20 cellular contexts compared by ENCODE assay signal in genomic region chr22:42322562-42322926, GRCh38. TPM values are rescaled to one million over a fixed set of nuclear protein-coding genes. Genes with fewer than 3 reads are reported as not detected.
A peak's percentile ranks its signal among the peaks of the same experiment; 100 is the strongest.
DNase-seq lines count a peak whose midpoint lies in the region; ATAC-seq and TF ChIP-seq lines count a peak whose summit lies in the region.
"Had no signal": no experiment of that assay in that cellular context is flagged by ENCODE, and none has a peak within 500 bp of the region (broad histone marks: within the 10 kb centered on the region; RNA-seq: fewer than 3 reads in every experiment).

No MANE protein-coding gene starts in this region.

- no peaks in the 10 kb centered on the region for H3K27me3 ChIP-seq in breast epithelium
- no peaks in the 10 kb centered on the region for H3K27me3 ChIP-seq in MG63

- no peak for TF ChIP-seq POLR2A in breast epithelium (IDR thresholded peaks at IDR 0.05)

- H3K4me3 ChIP-seq in breast epithelium = no peak overlapping the region
- H3K4me3 ChIP-seq in MG63 = no peak overlapping the region
- H3K4me3 ChIP-seq: gastrocnemius medialis, psoas muscle had no signal

- TF ChIP-seq CTCF in breast epithelium (IDR thresholded peaks at IDR 0.05) (no peak), MCF 10A (IDR thresholded peaks at IDR 0.05; ENCODE audit: unreplicated experiment) (no peak), WTC11 (IDR thresholded peaks at IDR 0.05) (no peak), type B pancreatic cell (conservative IDR thresholded peaks at IDR 0.05) (no peak)

- peaks cover 6% of the 10 kb centered on the region for H3K36me3 Mint-ChIP-seq in MCF 10A (ENCODE audit: insufficient read depth, unreplicated experiment)
- peaks cover 9% of the 10 kb centered on the region for H3K36me3 Mint-ChIP-seq in WTC11
- H3K36me3 Mint-ChIP-seq in type B pancreatic cell = no peaks in the 10 kb centered on the region

- H3K9me3 ChIP-seq in breast epithelium (no peaks in the 10 kb centered on the region), MG63 (no peaks in the 10 kb centered on the region)
- H3K9me3 ChIP-seq: gastrocnemius medialis, psoas muscle had no signal

- DNase-seq in breast epithelium (ENCODE audit: low spot score in 2 of 2) (no peak), MCF 10A (ENCODE audit: unreplicated experiment) (no peak), WTC11 (ENCODE audit: low spot score) (no peak), epithelial cell of prostate (ENCODE audit: low read depth, low spot score) (no peak), type B pancreatic cell (ENCODE audit: extremely low spot score, unreplicated experiment) (no peak), NCI-H146 (lab: John Stamatoyannopoulos, UW) (no peak), MG63 (no peak)
- no peak for DNase-seq in stimulated activated CD4-positive, alpha-beta T cell treated with anti-CD3 and anti-CD28 coated beads, Interleukin-4, amount 100 ng/mL, for 1 hour
- DNase-seq: activated B cell treated with CpG ODN at 0.5 μM for 24 hours; activated CD4-positive, alpha-beta T cell treated with anti-CD3 and anti-CD28 coated beads, Interleukin-2, amount 50 U/mL, for 48 hours; activated effector memory CD4-positive, alpha-beta T cell treated with anti-CD3 and anti-CD28 coated beads, Interleukin-2, amount 50 U/mL, for 16 hours; activated T-cell treated with anti-CD3 and anti-CD28 coated beads for 4 hours; gastrocnemius medialis; hypothalamus; NCI-H2029; NCI-H2227 treated with DMSO at 0.1 percent for 48 hours; psoas muscle; stimulated activated CD8-positive, alpha-beta memory T cell treated with anti-CD3 and anti-CD28 coated beads, Interleukin-4, amount 100 ng/mL, for 48 hours had no signal

- H3K4me3 Mint-ChIP-seq in MCF 10A (ENCODE audit: unreplicated experiment) = no peak overlapping the region
- H3K4me3 Mint-ChIP-seq in WTC11 = no peak overlapping the region
- peak overlapping the region; percentile 5 for H3K4me3 Mint-ChIP-seq in type B pancreatic cell
- H3K4me3 Mint-ChIP-seq: activated B cell treated with CpG ODN at 0.5 μM for 24 hours had no signal

- no peaks in the 10 kb centered on the region for H3K9me3 Mint-ChIP-seq in MCF 10A (ENCODE audit: unreplicated experiment)
- H3K9me3 Mint-ChIP-seq in WTC11 = peaks cover 10% of the 10 kb centered on the region
- no peaks in the 10 kb centered on the region for H3K9me3 Mint-ChIP-seq in type B pancreatic cell
- H3K9me3 Mint-ChIP-seq: activated B cell treated with CpG ODN at 0.5 μM for 24 hours had no signal

- H3K27ac Mint-ChIP-seq in MCF 10A (ENCODE audit: low read depth, unreplicated experiment) (no peak overlapping the region), WTC11 (peak overlapping the region; percentile 42; the same call in 1 of the 2 replicates), type B pancreatic cell (peak overlapping the region; percentile 17)
- H3K27ac Mint-ChIP-seq: activated B cell treated with CpG ODN at 0.5 μM for 24 hours had no signal

- H3K4me1 ChIP-seq in breast epithelium = peaks cover 4 to 15% of the 10 kb centered on the region in 2 donors
- H3K4me1 ChIP-seq: gastrocnemius medialis, psoas muscle had no signal

- H3K27ac ChIP-seq in breast epithelium = peak overlapping the region; percentile 68 to 74
- peak overlapping the region; percentile 52 for H3K27ac ChIP-seq in epithelial cell of prostate
- H3K27ac ChIP-seq: gastrocnemius medialis, HL-60, psoas muscle had no signal

- H3K27me3 Mint-ChIP-seq in MCF 10A (ENCODE audit: insufficient read depth, unreplicated experiment) = no peaks in the 10 kb centered on the region
- no peaks in the 10 kb centered on the region; the same call in 1 of the 2 replicates for H3K27me3 Mint-ChIP-seq in WTC11 (ENCODE audit: low read depth)
- H3K27me3 Mint-ChIP-seq in type B pancreatic cell = peaks cover 3% of the 10 kb centered on the region

- POLR2A ChIA-PET in MCF 10A (lab: Yijun Ruan, JAX) (interaction anchor here (1.0 kb wide), 1 partner anchor 23 kb away, joined by 3 read pairs; no protein-coding TSS in a partner anchor), WTC11 (lab: Charles Lee) (no interaction called here)

- H3K4me1 Mint-ChIP-seq in MCF 10A (ENCODE audit: insufficient read depth, unreplicated experiment) (peaks cover 14% of the 10 kb centered on the region), WTC11 (peaks cover 36% of the 10 kb centered on the region), type B pancreatic cell (ENCODE audit: unreplicated experiment) (peaks cover 37% of the 10 kb centered on the region)

- CTCF ChIA-PET in MCF 10A (lab: Yijun Ruan, JAX) (no interaction called here), WTC11 (lab: Charles Lee) (no interaction called here)

- intact Hi-C loops in breast epithelium (cut with DNase I; ENCODE audit: low total_unique reads) = no loop called here
- intact Hi-C loops in MCF 10A (cut with micrococcal nuclease) = no loop called here

- no peaks in the 10 kb centered on the region for H3K36me3 ChIP-seq in breast epithelium
- no peaks in the 10 kb centered on the region for H3K36me3 ChIP-seq in MG63
- H3K36me3 ChIP-seq: gastrocnemius medialis had no signal

- no peak for ATAC-seq in WTC11
- ATAC-seq: gastrocnemius medialis, HepG2, psoas muscle had no signal

- BruUV-seq in MCF 10A (replicated peaks; lab: Mats Ljungman, UMichigan) = no TSS peak

TF ChIP-seq in WTC11, 78 proteins besides CTCF, POLR2A, EP300 and RAD21:
- TF ChIP-seq RELA (CRISPR knock-in tag; IDR thresholded peaks at IDR 0.05; ENCODE audit: borderline replicate concordance) (no peak), ZNF232 (CRISPR knock-in tag; IDR thresholded peaks at IDR 0.05) (no peak), JUN (CRISPR knock-in tag; IDR thresholded peaks at IDR 0.05) (no peak), ATF1 (CRISPR knock-in tag; IDR thresholded peaks at IDR 0.05) (no peak), NFE2L1 (CRISPR knock-in tag; IDR thresholded peaks at IDR 0.05) (no peak), ZSCAN18 (CRISPR knock-in tag; IDR thresholded peaks at IDR 0.05) (no peak), TCF7 (CRISPR knock-in tag; IDR thresholded peaks at IDR 0.05; ENCODE audit: low read depth) (no peak), ZNF317 (CRISPR knock-in tag; IDR thresholded peaks at IDR 0.05; ENCODE audit: borderline replicate concordance, low read depth) (no peak), ZNF121 (CRISPR knock-in tag; IDR thresholded peaks at IDR 0.05) (no peak), GABPB1 (CRISPR knock-in tag; IDR thresholded peaks at IDR 0.05) (no peak), ELF4 (CRISPR knock-in tag; IDR thresholded peaks at IDR 0.05; ENCODE audit: low read depth) (no peak), ZNF416 (CRISPR knock-in tag; IDR thresholded peaks at IDR 0.05) (no peak), MYBL2 (CRISPR knock-in tag; IDR thresholded peaks at IDR 0.05) (no peak), SMAD4 (CRISPR knock-in tag; IDR thresholded peaks at IDR 0.05) (no peak)
- TF ChIP-seq, protein P1, sequence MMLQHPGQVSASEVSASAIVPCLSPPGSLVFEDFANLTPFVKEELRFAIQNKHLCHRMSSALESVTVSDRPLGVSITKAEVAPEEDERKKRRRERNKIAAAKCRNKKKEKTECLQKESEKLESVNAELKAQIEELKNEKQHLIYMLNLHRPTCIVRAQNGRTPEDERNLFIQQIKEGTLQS (CRISPR knock-in tag; conservative IDR thresholded peaks at IDR 0.05) = no peak
- TF ChIP-seq, protein P2, sequence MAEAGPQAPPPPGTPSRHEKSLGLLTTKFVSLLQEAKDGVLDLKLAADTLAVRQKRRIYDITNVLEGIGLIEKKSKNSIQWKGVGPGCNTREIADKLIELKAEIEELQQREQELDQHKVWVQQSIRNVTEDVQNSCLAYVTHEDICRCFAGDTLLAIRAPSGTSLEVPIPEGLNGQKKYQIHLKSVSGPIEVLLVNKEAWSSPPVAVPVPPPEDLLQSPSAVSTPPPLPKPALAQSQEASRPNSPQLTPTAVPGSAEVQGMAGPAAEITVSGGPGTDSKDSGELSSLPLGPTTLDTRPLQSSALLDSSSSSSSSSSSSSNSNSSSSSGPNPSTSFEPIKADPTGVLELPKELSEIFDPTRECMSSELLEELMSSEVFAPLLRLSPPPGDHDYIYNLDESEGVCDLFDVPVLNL (CRISPR knock-in tag; IDR thresholded peaks at IDR 0.05; ENCODE audit: borderline replicate concordance, low read depth) = no peak
- TF ChIP-seq, protein P3, sequence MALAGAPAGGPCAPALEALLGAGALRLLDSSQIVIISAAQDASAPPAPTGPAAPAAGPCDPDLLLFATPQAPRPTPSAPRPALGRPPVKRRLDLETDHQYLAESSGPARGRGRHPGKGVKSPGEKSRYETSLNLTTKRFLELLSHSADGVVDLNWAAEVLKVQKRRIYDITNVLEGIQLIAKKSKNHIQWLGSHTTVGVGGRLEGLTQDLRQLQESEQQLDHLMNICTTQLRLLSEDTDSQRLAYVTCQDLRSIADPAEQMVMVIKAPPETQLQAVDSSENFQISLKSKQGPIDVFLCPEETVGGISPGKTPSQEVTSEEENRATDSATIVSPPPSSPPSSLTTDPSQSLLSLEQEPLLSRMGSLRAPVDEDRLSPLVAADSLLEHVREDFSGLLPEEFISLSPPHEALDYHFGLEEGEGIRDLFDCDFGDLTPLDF (CRISPR knock-in tag; IDR thresholded peaks at IDR 0.05) = no peak
TF ChIP-seq in WTC11: peak in this region for 0.

RNA-seq across cellular contexts. Expression of gene TCF20, which starts 52.1 kb away (rescaled TPM):
- 10 to 100 TPM; 24.2 to 43.3 (median 36.1) TPM for total RNA-seq in breast epithelium
- 44.7 and 56.4 TPM in 2 replicates for total RNA-seq in MCF 10A (2022)
- 68.6 to 77.0 TPM (median 74.3 TPM) in 3 replicates for total RNA-seq in WTC11 (2021)
- total RNA-seq in type B pancreatic cell (ENCODE audit: low replicate concordance) = 56.5 and 65.1 TPM in 2 replicates
- total RNA-seq in MG63 (2014; rRNA removed; shearing (Covaris generic); ENCODE audit: low replicate concordance) = 9.6 and 13.0 TPM in 2 replicates
